1 cellular context compared by ENCODE assay signal in the genomic region with DNA sequence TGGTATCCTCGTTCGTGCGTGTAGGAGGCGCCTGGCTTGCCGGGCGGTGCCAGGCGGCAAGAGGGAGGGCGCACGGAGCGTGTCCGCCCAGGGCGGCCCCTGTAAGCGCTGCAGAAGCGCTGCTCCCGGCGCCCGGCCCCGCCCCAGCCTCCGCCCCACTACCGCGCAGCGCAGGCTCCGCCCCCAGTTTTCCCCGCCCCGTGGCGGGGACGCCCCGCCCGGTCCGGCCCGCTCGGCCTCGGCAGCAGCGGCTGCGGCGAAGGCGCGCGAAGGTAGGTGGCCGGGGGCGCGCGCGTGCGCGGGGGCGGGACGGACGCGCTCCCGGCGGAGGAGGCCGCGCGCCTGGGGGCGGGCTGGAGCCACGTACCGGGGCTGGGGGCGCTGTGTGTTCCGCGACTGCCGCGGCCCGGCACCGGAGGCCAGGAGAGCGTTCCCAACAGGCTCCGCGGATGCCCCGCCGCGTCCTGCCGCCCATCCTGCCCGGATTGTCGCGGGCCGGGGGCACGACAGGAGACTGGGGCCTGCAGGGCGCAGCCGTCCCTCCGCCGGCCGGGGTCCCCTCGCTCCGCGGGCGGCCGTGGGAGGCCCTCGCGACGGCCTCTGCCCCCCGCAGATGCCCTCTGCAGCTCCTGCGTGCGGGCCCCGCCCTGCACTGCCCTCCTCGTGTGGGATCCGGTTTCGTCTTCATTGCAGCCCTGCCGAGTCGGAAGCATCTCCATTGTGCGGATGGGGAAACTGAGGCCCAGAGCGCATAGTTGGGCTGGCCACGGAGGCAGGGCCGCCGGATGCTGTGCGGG.
A peak's percentile ranks its signal among the peaks of the same experiment; 100 is the strongest.
TF ChIP-seq lines count a peak whose summit lies in the region.

No MANE protein-coding gene starts in this region.

TF ChIP-seq in K562, 482 proteins besides CTCF, POLR2A, EP300 and RAD21 (continued from another document and continues in another):
- TF ChIP-seq, protein P1, sequence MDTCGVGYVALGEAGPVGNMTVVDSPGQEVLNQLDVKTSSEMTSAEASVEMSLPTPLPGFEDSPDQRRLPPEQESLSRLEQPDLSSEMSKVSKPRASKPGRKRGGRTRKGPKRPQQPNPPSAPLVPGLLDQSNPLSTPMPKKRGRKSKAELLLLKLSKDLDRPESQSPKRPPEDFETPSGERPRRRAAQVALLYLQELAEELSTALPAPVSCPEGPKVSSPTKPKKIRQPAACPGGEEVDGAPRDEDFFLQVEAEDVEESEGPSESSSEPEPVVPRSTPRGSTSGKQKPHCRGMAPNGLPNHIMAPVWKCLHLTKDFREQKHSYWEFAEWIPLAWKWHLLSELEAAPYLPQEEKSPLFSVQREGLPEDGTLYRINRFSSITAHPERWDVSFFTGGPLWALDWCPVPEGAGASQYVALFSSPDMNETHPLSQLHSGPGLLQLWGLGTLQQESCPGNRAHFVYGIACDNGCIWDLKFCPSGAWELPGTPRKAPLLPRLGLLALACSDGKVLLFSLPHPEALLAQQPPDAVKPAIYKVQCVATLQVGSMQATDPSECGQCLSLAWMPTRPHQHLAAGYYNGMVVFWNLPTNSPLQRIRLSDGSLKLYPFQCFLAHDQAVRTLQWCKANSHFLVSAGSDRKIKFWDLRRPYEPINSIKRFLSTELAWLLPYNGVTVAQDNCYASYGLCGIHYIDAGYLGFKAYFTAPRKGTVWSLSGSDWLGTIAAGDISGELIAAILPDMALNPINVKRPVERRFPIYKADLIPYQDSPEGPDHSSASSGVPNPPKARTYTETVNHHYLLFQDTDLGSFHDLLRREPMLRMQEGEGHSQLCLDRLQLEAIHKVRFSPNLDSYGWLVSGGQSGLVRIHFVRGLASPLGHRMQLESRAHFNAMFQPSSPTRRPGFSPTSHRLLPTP (IDR thresholded peaks at IDR 0.05; ENCODE audit: borderline replicate concordance, extremely low read depth, insufficient read length) = no peak
- TF ChIP-seq POLR3A (IDR thresholded peaks at IDR 0.05; ENCODE audit: borderline replicate concordance, extremely low read depth, insufficient read depth, insufficient read length) (no peak), ZNF75A (CRISPR knock-in tag; IDR thresholded peaks at IDR 0.05) (no peak), ZNF232 (CRISPR knock-in tag; IDR thresholded peaks at IDR 0.05) (no peak), MYBL2 (IDR thresholded peaks at IDR 0.05; ENCODE audit: low read depth) (no peak), MYBL2 (CRISPR knock-in tag; IDR thresholded peaks at IDR 0.05; ENCODE audit: borderline replicate concordance) (no peak), ZNF175 (CRISPR knock-in tag; IDR thresholded peaks at IDR 0.05; ENCODE audit: low read depth) (peak; percentile 88; the same call in 1 of the 2 replicates), ARNT (IDR thresholded peaks at IDR 0.05) (no peak), KLF10 (CRISPR knock-in tag; IDR thresholded peaks at IDR 0.05) (no peak), ZNF668 (CRISPR knock-in tag; IDR thresholded peaks at IDR 0.05) (no peak), ZNF696 (CRISPR knock-in tag; conservative IDR thresholded peaks at IDR 0.05) (no peak), YY1 (IDR thresholded peaks at IDR 0.05; ENCODE audit: borderline replicate concordance in 1 of 3, control insufficient read depth in 1 of 3, extremely low read depth in 1 of 3, insufficient read depth in 3 of 3, insufficient read length in 1 of 3, insufficient replicate concordance in 2 of 3, low read depth in 1 of 3, low read length in 2 of 3) (no peak), ELF2 (CRISPR knock-in tag; IDR thresholded peaks at IDR 0.05) (no peak), IRF2 (CRISPR knock-in tag; IDR thresholded peaks at IDR 0.05) (no peak), ZNF584 (CRISPR knock-in tag; IDR thresholded peaks at IDR 0.05; ENCODE audit: low read depth) (no peak), CCAR2 (IDR thresholded peaks at IDR 0.05; ENCODE audit: low read depth, low read length) (no peak), RCOR1 (IDR thresholded peaks at IDR 0.05; ENCODE audit: borderline replicate concordance in 1 of 2, low read depth in 2 of 2, low read length in 2 of 2) (0 out of 4 replicates have a peak, but pooled peaks of 1 of the 2 experiments have one; percentile 5), LARP7 (IDR thresholded peaks at IDR 0.05) (no peak), ETV6 (IDR thresholded peaks at IDR 0.05; ENCODE audit: borderline replicate concordance in 1 of 2, low read depth in 2 of 2, low read length in 1 of 2) (no peak), ETV6 (CRISPR knock-in tag; IDR thresholded peaks at IDR 0.05; ENCODE audit: borderline replicate concordance) (no peak), SMARCE1 (IDR thresholded peaks at IDR 0.05) (no peak), ZNF146 (CRISPR knock-in tag; IDR thresholded peaks at IDR 0.05; ENCODE audit: unreplicated experiment) (no peak), EGR1 (conservative IDR thresholded peaks at IDR 0.05) (no peak), CHD4 (IDR thresholded peaks at IDR 0.05; ENCODE audit: insufficient read depth, insufficient replicate concordance, low read depth, low read length, poor library complexity, severe bottlenecking) (no peak), SUPT5H (IDR thresholded peaks at IDR 0.05) (peak; percentile 37; the same call in 1 of the 2 replicates), ZFP1 (CRISPR knock-in tag; IDR thresholded peaks at IDR 0.05) (no peak), TRIM28 (IDR thresholded peaks at IDR 0.05) (no peak)
- TF ChIP-seq, protein P2, sequence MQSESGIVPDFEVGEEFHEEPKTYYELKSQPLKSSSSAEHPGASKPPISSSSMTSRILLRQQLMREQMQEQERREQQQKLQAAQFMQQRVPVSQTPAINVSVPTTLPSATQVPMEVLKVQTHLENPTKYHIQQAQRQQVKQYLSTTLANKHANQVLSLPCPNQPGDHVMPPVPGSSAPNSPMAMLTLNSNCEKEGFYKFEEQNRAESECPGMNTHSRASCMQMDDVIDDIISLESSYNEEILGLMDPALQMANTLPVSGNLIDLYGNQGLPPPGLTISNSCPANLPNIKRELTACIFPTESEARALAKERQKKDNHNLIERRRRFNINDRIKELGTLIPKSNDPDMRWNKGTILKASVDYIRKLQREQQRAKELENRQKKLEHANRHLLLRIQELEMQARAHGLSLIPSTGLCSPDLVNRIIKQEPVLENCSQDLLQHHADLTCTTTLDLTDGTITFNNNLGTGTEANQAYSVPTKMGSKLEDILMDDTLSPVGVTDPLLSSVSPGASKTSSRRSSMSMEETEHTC (IDR thresholded peaks at IDR 0.05) = no peak
- TF ChIP-seq, protein P3, sequence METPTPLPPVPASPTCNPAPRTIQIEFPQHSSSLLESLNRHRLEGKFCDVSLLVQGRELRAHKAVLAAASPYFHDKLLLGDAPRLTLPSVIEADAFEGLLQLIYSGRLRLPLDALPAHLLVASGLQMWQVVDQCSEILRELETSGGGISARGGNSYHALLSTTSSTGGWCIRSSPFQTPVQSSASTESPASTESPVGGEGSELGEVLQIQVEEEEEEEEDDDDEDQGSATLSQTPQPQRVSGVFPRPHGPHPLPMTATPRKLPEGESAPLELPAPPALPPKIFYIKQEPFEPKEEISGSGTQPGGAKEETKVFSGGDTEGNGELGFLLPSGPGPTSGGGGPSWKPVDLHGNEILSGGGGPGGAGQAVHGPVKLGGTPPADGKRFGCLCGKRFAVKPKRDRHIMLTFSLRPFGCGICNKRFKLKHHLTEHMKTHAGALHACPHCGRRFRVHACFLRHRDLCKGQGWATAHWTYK (CRISPR knock-in tag; IDR thresholded peaks at IDR 0.05) = no peak; the same call in none of the 2 replicates
- TF ChIP-seq, protein P4, sequence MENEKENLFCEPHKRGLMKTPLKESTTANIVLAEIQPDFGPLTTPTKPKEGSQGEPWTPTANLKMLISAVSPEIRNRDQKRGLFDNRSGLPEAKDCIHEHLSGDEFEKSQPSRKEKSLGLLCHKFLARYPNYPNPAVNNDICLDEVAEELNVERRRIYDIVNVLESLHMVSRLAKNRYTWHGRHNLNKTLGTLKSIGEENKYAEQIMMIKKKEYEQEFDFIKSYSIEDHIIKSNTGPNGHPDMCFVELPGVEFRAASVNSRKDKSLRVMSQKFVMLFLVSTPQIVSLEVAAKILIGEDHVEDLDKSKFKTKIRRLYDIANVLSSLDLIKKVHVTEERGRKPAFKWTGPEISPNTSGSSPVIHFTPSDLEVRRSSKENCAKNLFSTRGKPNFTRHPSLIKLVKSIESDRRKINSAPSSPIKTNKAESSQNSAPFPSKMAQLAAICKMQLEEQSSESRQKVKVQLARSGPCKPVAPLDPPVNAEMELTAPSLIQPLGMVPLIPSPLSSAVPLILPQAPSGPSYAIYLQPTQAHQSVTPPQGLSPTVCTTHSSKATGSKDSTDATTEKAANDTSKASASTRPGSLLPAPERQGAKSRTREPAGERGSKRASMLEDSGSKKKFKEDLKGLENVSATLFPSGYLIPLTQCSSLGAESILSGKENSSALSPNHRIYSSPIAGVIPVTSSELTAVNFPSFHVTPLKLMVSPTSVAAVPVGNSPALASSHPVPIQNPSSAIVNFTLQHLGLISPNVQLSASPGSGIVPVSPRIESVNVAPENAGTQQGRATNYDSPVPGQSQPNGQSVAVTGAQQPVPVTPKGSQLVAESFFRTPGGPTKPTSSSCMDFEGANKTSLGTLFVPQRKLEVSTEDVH (IDR thresholded peaks at IDR 0.05; ENCODE audit: low read depth, partially characterized antibody) = no peak
- TF ChIP-seq, protein P5, sequence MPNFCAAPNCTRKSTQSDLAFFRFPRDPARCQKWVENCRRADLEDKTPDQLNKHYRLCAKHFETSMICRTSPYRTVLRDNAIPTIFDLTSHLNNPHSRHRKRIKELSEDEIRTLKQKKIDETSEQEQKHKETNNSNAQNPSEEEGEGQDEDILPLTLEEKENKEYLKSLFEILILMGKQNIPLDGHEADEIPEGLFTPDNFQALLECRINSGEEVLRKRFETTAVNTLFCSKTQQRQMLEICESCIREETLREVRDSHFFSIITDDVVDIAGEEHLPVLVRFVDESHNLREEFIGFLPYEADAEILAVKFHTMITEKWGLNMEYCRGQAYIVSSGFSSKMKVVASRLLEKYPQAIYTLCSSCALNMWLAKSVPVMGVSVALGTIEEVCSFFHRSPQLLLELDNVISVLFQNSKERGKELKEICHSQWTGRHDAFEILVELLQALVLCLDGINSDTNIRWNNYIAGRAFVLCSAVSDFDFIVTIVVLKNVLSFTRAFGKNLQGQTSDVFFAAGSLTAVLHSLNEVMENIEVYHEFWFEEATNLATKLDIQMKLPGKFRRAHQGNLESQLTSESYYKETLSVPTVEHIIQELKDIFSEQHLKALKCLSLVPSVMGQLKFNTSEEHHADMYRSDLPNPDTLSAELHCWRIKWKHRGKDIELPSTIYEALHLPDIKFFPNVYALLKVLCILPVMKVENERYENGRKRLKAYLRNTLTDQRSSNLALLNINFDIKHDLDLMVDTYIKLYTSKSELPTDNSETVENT (CRISPR knock-in tag; IDR thresholded peaks at IDR 0.05) = no peak; the same call in 1 of the 2 replicates
- TF ChIP-seq, protein P6, sequence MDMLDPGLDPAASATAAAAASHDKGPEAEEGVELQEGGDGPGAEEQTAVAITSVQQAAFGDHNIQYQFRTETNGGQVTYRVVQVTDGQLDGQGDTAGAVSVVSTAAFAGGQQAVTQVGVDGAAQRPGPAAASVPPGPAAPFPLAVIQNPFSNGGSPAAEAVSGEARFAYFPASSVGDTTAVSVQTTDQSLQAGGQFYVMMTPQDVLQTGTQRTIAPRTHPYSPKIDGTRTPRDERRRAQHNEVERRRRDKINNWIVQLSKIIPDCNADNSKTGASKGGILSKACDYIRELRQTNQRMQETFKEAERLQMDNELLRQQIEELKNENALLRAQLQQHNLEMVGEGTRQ (CRISPR knock-in tag; IDR thresholded peaks at IDR 0.05) = no peak
- TF ChIP-seq, protein P7, sequence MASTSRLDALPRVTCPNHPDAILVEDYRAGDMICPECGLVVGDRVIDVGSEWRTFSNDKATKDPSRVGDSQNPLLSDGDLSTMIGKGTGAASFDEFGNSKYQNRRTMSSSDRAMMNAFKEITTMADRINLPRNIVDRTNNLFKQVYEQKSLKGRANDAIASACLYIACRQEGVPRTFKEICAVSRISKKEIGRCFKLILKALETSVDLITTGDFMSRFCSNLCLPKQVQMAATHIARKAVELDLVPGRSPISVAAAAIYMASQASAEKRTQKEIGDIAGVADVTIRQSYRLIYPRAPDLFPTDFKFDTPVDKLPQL (IDR thresholded peaks at IDR 0.05; ENCODE audit: extremely low read depth, insufficient read length) = no peak
